In the genomic region with DNA sequence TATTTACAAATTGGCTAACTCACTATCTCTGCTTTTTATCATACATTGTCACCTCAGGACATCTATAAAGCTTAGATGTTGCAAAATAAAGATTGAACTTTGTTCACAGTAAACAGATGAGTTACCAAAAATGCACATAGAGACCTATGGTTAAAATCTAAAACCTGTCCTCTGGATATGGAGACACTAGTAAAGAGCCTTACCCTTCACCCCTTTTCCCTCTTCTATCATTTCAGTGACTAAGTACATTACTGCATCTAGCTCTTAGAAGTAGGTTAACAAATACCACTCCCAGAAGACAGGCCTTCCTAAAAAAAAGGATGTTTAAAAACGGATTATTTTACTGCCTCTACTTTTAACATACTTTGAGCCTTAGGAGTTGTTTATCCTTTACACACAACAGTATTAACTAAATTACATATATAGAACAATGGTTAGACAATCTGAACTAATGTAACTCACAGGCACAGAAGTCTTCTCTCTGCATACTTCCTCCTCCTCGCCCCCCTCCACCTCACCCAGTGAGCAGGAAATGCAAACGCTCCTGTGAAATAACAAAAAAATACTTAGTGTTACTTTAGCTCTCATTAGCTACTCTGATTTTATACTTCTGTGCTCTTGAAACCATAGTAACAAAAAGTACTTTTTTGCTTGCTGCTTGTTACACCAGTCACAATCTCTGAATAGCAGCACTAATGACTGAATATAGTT, we compare ENCODE assay signal across 12 cellular contexts. TPM values are rescaled to one million over a fixed set of nuclear protein-coding genes. Genes with fewer than 3 reads are reported as not detected.
DNase-seq lines count a peak whose midpoint lies in the region; ATAC-seq and TF ChIP-seq lines count a peak whose summit lies in the region.
"Had no signal": no experiment of that assay in that cellular context is flagged by ENCODE, and none has a peak within 500 bp of the region (broad histone marks: within the 10 kb centered on the region; RNA-seq: fewer than 3 reads in every experiment).

No MANE protein-coding gene starts in this region.

- POLR2A ChIA-PET in A673 (lab: Charles Lee; ENCODE audit: low non-redundant PET) (interaction anchor here (1.1 kb wide), 1 partner anchor 11 kb away, joined by 5 read pairs; no protein-coding TSS in a partner anchor), HEK293T (lab: Yijun Ruan, JAX) (interaction anchor here (1.2 to 1.3 kb wide), 2 partner anchors 23 to 162 kb away, joined by 5 to 7 read pairs; partner anchors contain the start of genes IREB2 and SKIC8), GM10248 (lab: Yijun Ruan, JAX) (no interaction called here)

- H3K36me3 ChIP-seq in A673 (ENCODE audit: insufficient read depth, low read length, poor library complexity, severe bottlenecking), result peaks cover 40% of the 10 kb centered on the region
- no peaks in the 10 kb centered on the region; the same call in none of the 2 replicates for H3K36me3 ChIP-seq in H7 (replicated peaks; ENCODE audit: control insufficient read depth, insufficient read depth, low read length)
- H3K36me3 ChIP-seq in adrenal gland (replicated peaks in 1 of 2), result peaks cover 0 to 25% of the 10 kb centered on the region in 2 donors
- peaks cover 0 to 36% of the 10 kb centered on the region in 2 donors for H3K36me3 ChIP-seq in left lung

- no TSS peak for BruUV-seq in A673 (replicated peaks; lab: Mats Ljungman, UMichigan)

- ATAC-seq in left lung, result peak; percentile 47
- ATAC-seq: SK-N-SH treated with all-trans-retinoic acid at 6 μM for 48 hours had no signal

- no peak for TF ChIP-seq POLR2A in adrenal gland (IDR thresholded peaks at IDR 0.05)

- 14 to 22% (median 15%) methylated on average over 3 of the region's 3 CpGs for WGBS in adrenal gland, 4 donors

- H3K9me3 ChIP-seq in A673 (ENCODE audit: low read depth, low read length, poor library complexity, severe bottlenecking) (no peaks in the 10 kb centered on the region), adrenal gland (replicated peaks in 1 of 3) (no peaks in the 10 kb centered on the region), left lung (no peaks in the 10 kb centered on the region)

- H3K4me1 ChIP-seq in A673 (ENCODE audit: insufficient read depth, low read length, poor library complexity, severe bottlenecking) (peaks cover 19% of the 10 kb centered on the region), adrenal gland (replicated peaks in 1 of 2) (peaks cover 54 to 92% of the 10 kb centered on the region in 2 donors), left lung (peaks cover 13 to 40% of the 10 kb centered on the region in 2 donors)

- H3K27me3 ChIP-seq in A673 (replicated peaks; ENCODE audit: insufficient read depth, low read depth, low read length, poor library complexity) (no peaks in the 10 kb centered on the region), H7 (ENCODE audit: control insufficient read depth, insufficient read depth, low read length) (no peaks in the 10 kb centered on the region), adrenal gland (no peaks in the 10 kb centered on the region), left lung (no peaks in the 10 kb centered on the region)
- H3K27me3 ChIP-seq: dorsolateral prefrontal cortex had no signal

- H3K27ac ChIP-seq in A673 (ENCODE audit: low read depth, low read length, poor library complexity, severe bottlenecking) (peak overlapping the region; percentile 3), adrenal gland (peak overlapping the region in 4 of 5 donors; percentile 23 to 66 (median 26)), left lung (peak overlapping the region in 1 of 2 donors; percentile 46)

- TF ChIP-seq CTCF in A673 (conservative IDR thresholded peaks at IDR 0.05; ENCODE audit: low read depth, low read length) (no peak), adrenal gland (IDR thresholded peaks at IDR 0.05) (no peak), left lung (IDR thresholded peaks at IDR 0.05) (no peak), GM10248 (IDR thresholded peaks at IDR 0.05; ENCODE audit: control extremely low read depth, extremely low read depth, low read depth, missing control alignments) (no peak)

- CTCF ChIA-PET in A673 (lab: Charles Lee) (no interaction called here), HEK293T (lab: Yijun Ruan, JAX) (no interaction called here), GM10248 (lab: Yijun Ruan, JAX) (interaction anchor here (1.2 to 2.2 kb wide), 4 partner anchors 8 to 39 kb away, joined by 4 to 10 read pairs (median 5); partner anchors contain the start of gene IREB2)

- no peak overlapping the region for H3K4me3 ChIP-seq in A673 (ENCODE audit: low read depth, low read length, poor library complexity, severe bottlenecking)
- H3K4me3 ChIP-seq in H7 (ENCODE audit: insufficient read depth, low read depth, low read length), result no peak overlapping the region
- H3K4me3 ChIP-seq in adrenal gland, result peak overlapping the region in 1 of 4 donors; percentile 11
- H3K4me3 ChIP-seq in left lung, result no peak overlapping the region
- H3K4me3 ChIP-seq: dorsolateral prefrontal cortex had no signal

- intact Hi-C loops in A673 (cut with micrococcal nuclease; ENCODE audit: unreplicated experiment) (no loop called here), adrenal gland (cut with DNase I) (no loop called here), left lung (cut with DNase I) (no loop called here)

- DNase-seq in A673 (ENCODE audit: low spot score) (no peak), H7 (peak; percentile 36), adrenal gland (peak in 1 of 7 donors; percentile 19), left lung (no peak), HEK293T (ENCODE audit: extremely low spot score) (no peak), DMS53 treated with DMSO at 0.1 percent for 48 hours (lab: John Stamatoyannopoulos, UW; ENCODE audit: unreplicated experiment) (no peak), KG1 (lab: John Stamatoyannopoulos, UW) (no peak), GM10248 (ENCODE audit: extremely low spot score) (no peak)
- DNase-seq: dorsolateral prefrontal cortex, NCI-H510A had no signal

TF ChIP-seq in HEK293T, 16 proteins besides CTCF, POLR2A, EP300 and RAD21:
- TF ChIP-seq SP1 (IDR thresholded peaks at IDR 0.05) (no peak), CTBP1 (IDR thresholded peaks at IDR 0.05; ENCODE audit: borderline replicate concordance) (no peak), L3MBTL2 (conservative IDR thresholded peaks at IDR 0.05) (no peak), BHLHE40 (IDR thresholded peaks at IDR 0.05; ENCODE audit: borderline replicate concordance) (no peak), ELF4 (IDR thresholded peaks at IDR 0.05) (no peak), NFRKB (IDR thresholded peaks at IDR 0.05) (no peak), ZNF384 (IDR thresholded peaks at IDR 0.05) (no peak), FOXA1 (IDR thresholded peaks at IDR 0.05) (no peak)
- TF ChIP-seq, protein P1, sequence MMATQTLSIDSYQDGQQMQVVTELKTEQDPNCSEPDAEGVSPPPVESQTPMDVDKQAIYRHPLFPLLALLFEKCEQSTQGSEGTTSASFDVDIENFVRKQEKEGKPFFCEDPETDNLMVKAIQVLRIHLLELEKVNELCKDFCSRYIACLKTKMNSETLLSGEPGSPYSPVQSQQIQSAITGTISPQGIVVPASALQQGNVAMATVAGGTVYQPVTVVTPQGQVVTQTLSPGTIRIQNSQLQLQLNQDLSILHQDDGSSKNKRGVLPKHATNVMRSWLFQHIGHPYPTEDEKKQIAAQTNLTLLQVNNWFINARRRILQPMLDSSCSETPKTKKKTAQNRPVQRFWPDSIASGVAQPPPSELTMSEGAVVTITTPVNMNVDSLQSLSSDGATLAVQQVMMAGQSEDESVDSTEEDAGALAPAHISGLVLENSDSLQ (IDR thresholded peaks at IDR 0.05), result no peak

RNA-seq across cellular contexts. Expression of gene IREB2, which starts 23.3 kb away (rescaled TPM):
- total RNA-seq in A673 (2021) (85.9 and 86.4 TPM in 2 replicates), adrenal gland (100 to 1,000 TPM in 2 of 8 donors, 10 to 100 TPM in 6; 54.8 to 148 (median 94.4) TPM), left lung (10 to 100 TPM; 42.3 to 53.5 TPM)
- 37.6 and 49.9 TPM in 2 replicates for total RNA-seq in H7 (2014; rRNA removed; shearing (Covaris generic))
- polyA plus RNA-seq in adrenal gland, result 10 to 100 TPM; 11.8 to 57.5 (median 25.8) TPM

RNA-seq across cellular contexts. Expression of gene HYKK, which starts 46.1 kb away (rescaled TPM):
- total RNA-seq in A673 (2021) (0.37 TPM in 1 of 2 replicates, not detected in the other), adrenal gland (10 to 100 TPM in 2 of 8 donors, 1 to 10 TPM in 6; 4.8 to 17.1 (median 8.0) TPM), left lung (1 to 10 TPM; 3.3 to 5.0 TPM)
- 1.9 and 2.9 TPM in 2 replicates for total RNA-seq in H7 (2014; rRNA removed; shearing (Covaris generic))
- polyA plus RNA-seq in adrenal gland, result 1 to 10 TPM; 3.1 to 7.0 (median 5.5) TPM
- polyA plus RNA-seq: IgD-negative memory B cell had no signal
